17 cellular contexts compared by ENCODE assay signal in genomic region chr16:48413291-48413690, GRCh38.
"Had no signal": no experiment of that assay in that cellular context is flagged by ENCODE, and none has a peak within 500 bp of the region (broad histone marks: within the 10 kb centered on the region; RNA-seq: fewer than 3 reads in every experiment).

No MANE protein-coding gene starts in this region.

- ATAC-seq: heart right ventricle; left lobe of liver; mucosa of descending colon; naive thymus-derived CD8-positive, alpha-beta T cell; right lobe of liver had no signal

- H3K27ac ChIP-seq: cardiac muscle cell, heart right ventricle, prostate gland, right lobe of liver, spleen had no signal

- H3K9me3 ChIP-seq: heart right ventricle, mucosa of descending colon, prostate gland, right lobe of liver, spleen had no signal

- H3K9me3 Mint-ChIP-seq: activated CD4-positive, alpha-beta memory T cell treated with anti-CD3 and anti-CD28 coated beads, Interleukin-2, amount 10 ng/mL, durations not matched to agents 7 days and 5 days; activated naive CD4-positive, alpha-beta T cell treated with anti-CD3 and anti-CD28 coated beads, Interleukin-2, amount 10 ng/mL, durations not matched to agents 7 days and 5 days had no signal

- H3K27me3 ChIP-seq: cardiac muscle cell, heart right ventricle, right lobe of liver, spleen had no signal

- H3K4me1 ChIP-seq: prostate gland had no signal

- H3K4me3 Mint-ChIP-seq: activated CD4-positive, alpha-beta memory T cell treated with anti-CD3 and anti-CD28 coated beads, Interleukin-2, amount 10 ng/mL, durations not matched to agents 7 days and 5 days; activated naive CD4-positive, alpha-beta T cell treated with anti-CD3 and anti-CD28 coated beads, Interleukin-2, amount 10 ng/mL, durations not matched to agents 7 days and 5 days; naive thymus-derived CD8-positive, alpha-beta T cell had no signal

- H3K4me3 ChIP-seq: cardiac muscle cell, heart right ventricle, mucosa of descending colon, prostate gland, right lobe of liver, spleen had no signal

- H3K27ac Mint-ChIP-seq: activated CD4-positive, alpha-beta memory T cell treated with anti-CD3 and anti-CD28 coated beads, Interleukin-2, amount 10 ng/mL, durations not matched to agents 7 days and 5 days; activated naive CD4-positive, alpha-beta T cell treated with anti-CD3 and anti-CD28 coated beads, Interleukin-2, amount 10 ng/mL, durations not matched to agents 7 days and 5 days; naive thymus-derived CD8-positive, alpha-beta T cell had no signal

- H3K4me1 Mint-ChIP-seq: naive thymus-derived CD8-positive, alpha-beta T cell had no signal

- H3K36me3 ChIP-seq: cardiac muscle cell, heart right ventricle, prostate gland, right lobe of liver, spleen had no signal

- DNase-seq: activated CD4-positive, alpha-beta T cell treated with anti-CD3 and anti-CD28 coated beads for 1 hour; activated naive CD4-positive, alpha-beta T cell treated with anti-CD3 and anti-CD28 coated beads, Interleukin-2, amount 10 ng/mL, durations not matched to agents 7 days and 5 days; heart right ventricle; islet precursor cell; mucosa of descending colon; naive thymus-derived CD8-positive, alpha-beta T cell; occipital lobe; spleen; stimulated activated naive CD4-positive, alpha-beta T cell; substantia nigra; T-helper 9 cell; trophoblast cell had no signal

- H3K36me3 Mint-ChIP-seq: activated naive CD4-positive, alpha-beta T cell treated with anti-CD3 and anti-CD28 coated beads, Interleukin-2, amount 10 ng/mL, durations not matched to agents 7 days and 5 days; naive thymus-derived CD8-positive, alpha-beta T cell had no signal
